Comparison of ENCODE assay signal across 8 cellular contexts in genomic region chr5:157948738-157949410, GRCh38.
DNase-seq lines count a peak whose midpoint lies in the region; ATAC-seq, FAIRE-seq and TF ChIP-seq lines count a peak whose summit lies in the region.

No MANE protein-coding gene starts in this region.

- peak; percentile 85 for ATAC-seq in HG03066 (IDR thresholded peaks at IDR 0.05; ENCODE audit: low read depth, unreplicated experiment)

- H3K27ac ChIP-seq in VCaP, result no peak overlapping the region

- peak; percentile 93 for TF ChIP-seq CTCF in VCaP (conservative IDR thresholded peaks at IDR 0.05)
- TF ChIP-seq CTCF in bronchial epithelial cell (IDR thresholded peaks at IDR 0.05; ENCODE audit: insufficient read depth, low read length, severe bottlenecking), result peak; percentile 84

- no peaks in the 10 kb centered on the region for H3K36me3 ChIP-seq in bronchial epithelial cell (ENCODE audit: control insufficient read depth, insufficient read depth, low read length)

- peak; percentile 72 for FAIRE-seq in bronchial epithelial cell (lab: Jason Lieb, UNC)

- no peak overlapping the region for H3K4me3 ChIP-seq in bronchial epithelial cell (ENCODE audit: low read depth, low read length)

- no peaks in the 10 kb centered on the region for H3K27me3 ChIP-seq in bronchial epithelial cell (ENCODE audit: control insufficient read depth, insufficient read depth, low read length)

- DNase-seq in activated gamma-delta T cell treated with Interleukin-2 at 50 U/mL for 16 hours, result peak; percentile 69
- DNase-seq in activated gamma-delta T cell (lab: John Stamatoyannopoulos, UW), result no peak
- peak; percentile 65 for DNase-seq in NCI-H2171 treated with DMSO at 0.1 percent for 48 hours (lab: John Stamatoyannopoulos, UW)
- DNase-seq in bronchial epithelial cell (ENCODE audit: low read depth), result peak; percentile 84
- DNase-seq in islet precursor cell, result peak; percentile 97
- DNase-seq in stimulated activated CD4-positive, alpha-beta T cell treated with anti-CD3 and anti-CD28 coated beads, Interleukin-15, amount 100 ng/mL, for 24 hours, result peak; percentile 85
